Comparison of ENCODE assay signal across 18 cellular contexts in genomic region chr20:43189614-43190331, GRCh38. TPM values are rescaled to one million over a fixed set of nuclear protein-coding genes. Genes with fewer than 3 reads are reported as not detected.
DNase-seq lines count a peak whose midpoint lies in the region; ATAC-seq lines count a peak whose summit lies in the region.
"Had no signal": no experiment of that assay in that cellular context is flagged by ENCODE, and none has a peak within 500 bp of the region (broad histone marks: within the 10 kb centered on the region; RNA-seq: fewer than 3 reads in every experiment).

Gene PTPRT (minus strand): TSS chr20:43189906. CDS start chr20:43189733, 173 bp downstream.

- no peaks in the 10 kb centered on the region for H3K79me2 ChIP-seq in Karpas-422 (ENCODE audit: low read length)

- ATAC-seq in HG03469 (IDR thresholded peaks at IDR 0.05; ENCODE audit: unreplicated experiment), result no peak
- ATAC-seq: activated CD8-positive, alpha-beta T cell treated with anti-CD3 and anti-CD28 coated beads for 36 hours; stimulated activated memory B cell treated with anti-CD40 and anti-IgM and Interleukin-4, amounts not matched to agents 10 μg/mL and 1 μg/mL and 100 μg/mL, for 72 hours had no signal

- peak; percentile 54 for DNase-seq in D341Med (ENCODE audit: low spot score)
- no peak for DNase-seq in Karpas-422
- peak in 30 of 42 donors; percentile 6 to 67 (median 32) for DNase-seq in head of caudate nucleus
- peak; percentile 39 for DNase-seq in occipital lobe (lab: John Stamatoyannopoulos, UW)
- no peak for DNase-seq in HPDE6-E6E7 (ENCODE audit: extremely low spot score)
- no peak for DNase-seq in stimulated activated CD4-positive, alpha-beta T cell treated with anti-CD3 and anti-CD28 coated beads, Interleukin-15, amount 100 ng/mL, for 24 hours
- no peak for DNase-seq in DMS53 (lab: John Stamatoyannopoulos, UW)
- DNase-seq: activated CD8-positive, alpha-beta T cell treated with anti-CD3 and anti-CD28 coated beads for 36 hours; activated effector memory CD4-positive, alpha-beta T cell treated with Interleukin-2 at 50 U/mL for 16 hours; GM23248; stimulated activated CD4-positive, alpha-beta T cell treated with anti-CD3 and anti-CD28 coated beads, Interleukin-4, amount 100 ng/mL, for 24 hours had no signal

- no peak within 1 kb of the TSS for H3K4me2 ChIP-seq in Karpas-422 (ENCODE audit: low read depth, low read length, poor library complexity, severe bottlenecking)

- no peaks in the 10 kb centered on the region for H3K9me2 ChIP-seq in Karpas-422 (replicated peaks; ENCODE audit: insufficient read depth, low read length)

- no peaks in the 10 kb centered on the region for H3K9me3 ChIP-seq in Karpas-422 (ENCODE audit: low read length)
- H3K9me3 ChIP-seq: BLaER1 treated with 17β-estradiol and CSF1 and Interleukin-3, amounts not matched to agents 10 nM and 100 nM had no signal

- H3K27ac ChIP-seq in Karpas-422 (ENCODE audit: low read length), result no peak within 1 kb of the TSS
- H3K27ac ChIP-seq: BLaER1 treated with 17β-estradiol and CSF1 and Interleukin-3, amounts not matched to agents 10 nM and 100 nM; epithelial cell of prostate; GM23248 had no signal

- H3K9ac ChIP-seq in Karpas-422 (ENCODE audit: low read length), result no peak within 1 kb of the TSS
- H3K9ac ChIP-seq: BLaER1 treated with 17β-estradiol and CSF1 and Interleukin-3, amounts not matched to agents 10 nM and 100 nM; GM23248 had no signal

- H3K4me3 ChIP-seq in Karpas-422 (ENCODE audit: low read length), result no peak within 1 kb of the TSS
- H3K4me3 ChIP-seq: GM23248 had no signal

- H3K4me1 ChIP-seq in Karpas-422 (ENCODE audit: low read length), result peaks cover 75% of the 10 kb centered on the region

- H3K36me3 ChIP-seq in Karpas-422 (ENCODE audit: insufficient read depth, low read length), result no peaks in the 10 kb centered on the region
- H3K36me3 ChIP-seq: BLaER1 treated with 17β-estradiol and CSF1 and Interleukin-3, amounts not matched to agents 10 nM and 100 nM had no signal

- no peaks in the 10 kb centered on the region for H4K20me1 ChIP-seq in Karpas-422 (ENCODE audit: insufficient read depth, low read depth, low read length)

- intact Hi-C loops in head of caudate nucleus (cut with DNase I), result loop anchor here (10.0 kb wide), 1 partner anchor 995 kb away; no protein-coding TSS in a partner anchor

- H2AFZ ChIP-seq in Karpas-422 (ENCODE audit: low read length), result no peak within 1 kb of the TSS
- H2AFZ ChIP-seq: GM23248 had no signal

- H3K27me3 ChIP-seq in Karpas-422 (ENCODE audit: low read length), result no peaks in the 10 kb centered on the region

RNA-seq across cellular contexts. Expression of gene PTPRT, which starts in this region (rescaled TPM):
- 39.5 and 44.5 TPM in 2 replicates for total RNA-seq in Karpas-422 (2014; rRNA removed; shearing (Covaris generic); ENCODE audit: low replicate concordance)
- 17.8 TPM for total RNA-seq in occipital lobe
- total RNA-seq: activated CD8-positive, alpha-beta T cell treated with anti-CD3 and anti-CD28 coated beads for 36 hours; GM23248; mesenteric fat pad; NCI-H460; RPMI7951 had no signal

Comparison
In these comparisons a context has a peak if more than half of its experiments do, and no peak if none do; other contexts are left out.
1. DNase-seq: peak in D341Med (single experiment), head of caudate nucleus (30 of 42) and occipital lobe (single experiment); none in Karpas-422 (single experiment), HPDE6-E6E7 (single experiment), stimulated activated CD4-positive, alpha-beta T cell treated with anti-CD3 and anti-CD28 coated beads, Interleukin-15, amount 100 ng/mL, for 24 hours (single experiment) and DMS53 (single experiment).